9 cellular contexts compared by ENCODE assay signal in the genomic region with DNA sequence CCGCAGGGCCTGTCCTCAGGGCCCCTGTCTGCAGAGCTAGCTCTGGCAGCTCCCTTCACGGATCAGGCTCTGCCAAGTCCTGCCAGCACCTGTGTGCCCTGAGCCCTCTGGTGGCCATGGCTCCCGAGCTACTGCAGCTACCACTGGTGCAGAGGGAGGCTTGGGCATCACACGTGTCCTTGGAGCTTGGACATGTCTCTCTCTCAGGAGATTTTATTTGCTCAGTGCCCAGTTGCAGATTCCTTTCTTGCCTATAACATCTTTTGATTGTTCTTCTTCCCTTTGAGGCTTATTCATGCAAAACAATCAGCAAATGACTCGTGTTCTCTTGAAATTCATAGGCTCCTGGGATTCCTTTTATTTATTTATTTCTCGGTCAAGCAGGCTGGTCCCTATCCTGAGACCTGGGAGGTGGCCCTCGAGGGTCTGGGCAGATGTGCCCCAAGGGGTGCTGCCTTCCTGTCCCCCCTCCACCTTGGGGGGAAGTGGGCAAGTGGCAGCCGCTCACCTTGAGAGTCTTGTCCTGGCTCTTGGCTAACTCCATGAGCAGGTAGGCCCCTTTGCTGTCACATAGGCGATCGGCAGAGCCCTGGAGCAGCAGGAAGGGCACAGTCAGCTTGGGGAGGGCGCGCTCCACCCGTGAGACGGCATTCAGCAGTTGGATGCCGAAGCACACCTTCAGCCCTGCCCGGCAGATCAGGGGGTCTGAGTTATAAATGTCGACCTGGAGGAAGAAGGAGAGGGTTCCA. TPM values are rescaled to one million over a fixed set of nuclear protein-coding genes. Genes with fewer than 3 reads are reported as not detected.
DNase-seq lines count a peak whose midpoint lies in the region; ATAC-seq, FAIRE-seq and TF ChIP-seq lines count a peak whose summit lies in the region.
"Had no signal": no experiment of that assay in that cellular context is flagged by ENCODE, and none has a peak within 500 bp of the region (broad histone marks: within the 10 kb centered on the region; RNA-seq: fewer than 3 reads in every experiment).

No MANE protein-coding gene starts in this region.

- H3K9me3 ChIP-seq in astrocyte (ENCODE audit: insufficient read depth, low read depth, low read length): no peaks in the 10 kb centered on the region

- H3K4me2 ChIP-seq in astrocyte (ENCODE audit: low read length): no peak overlapping the region

- H3K36me3 Mint-ChIP-seq in CD14-positive monocyte: no peaks in the 10 kb centered on the region
- peaks cover 15% of the 10 kb centered on the region; the same call in 1 of the 2 replicates for H3K36me3 Mint-ChIP-seq in HFFc6 (ENCODE audit: low read depth)
- peaks cover 8% of the 10 kb centered on the region for H3K36me3 Mint-ChIP-seq in astrocyte (ENCODE audit: low read depth, unreplicated experiment)

- H3K27ac Mint-ChIP-seq in CD14-positive monocyte (no peak overlapping the region), HFFc6 (no peak overlapping the region), astrocyte (ENCODE audit: unreplicated experiment) (no peak overlapping the region)

- no peaks in the 10 kb centered on the region for H3K27me3 ChIP-seq in astrocyte (ENCODE audit: insufficient read depth, low read length)

- H3K79me2 ChIP-seq in astrocyte (ENCODE audit: insufficient read depth, low read length): no peaks in the 10 kb centered on the region

- H2AFZ ChIP-seq in astrocyte (ENCODE audit: low read depth, low read length): no peak overlapping the region

- H4K20me1 ChIP-seq in astrocyte (ENCODE audit: insufficient read depth, low read length): no peaks in the 10 kb centered on the region

- no peak overlapping the region for H3K27ac ChIP-seq in astrocyte (ENCODE audit: low read depth, low read length)
- H3K27ac ChIP-seq: epithelial cell of prostate had no signal

- H3K27me3 Mint-ChIP-seq in CD14-positive monocyte (ENCODE audit: low read depth in 3 of 3) (peaks cover 0 to 1% (median 1%) of the 10 kb centered on the region in 3 donors), HFFc6 (ENCODE audit: insufficient read depth) (peaks cover 2% of the 10 kb centered on the region), astrocyte (ENCODE audit: low read depth, unreplicated experiment) (no peaks in the 10 kb centered on the region)

- peaks cover 16% of the 10 kb centered on the region for H3K4me1 Mint-ChIP-seq in CD14-positive monocyte
- H3K4me1 Mint-ChIP-seq in HFFc6 (ENCODE audit: low read depth): peaks cover 54% of the 10 kb centered on the region
- peaks cover 21% of the 10 kb centered on the region for H3K4me1 Mint-ChIP-seq in astrocyte (ENCODE audit: low read depth, unreplicated experiment)

- intact Hi-C loops in CD14-positive monocyte (cut with micrococcal nuclease): loop anchor here (5.0 kb wide), 4 partner anchors 43 to 128 kb away; a partner anchor contains a TSS

- no peaks in the 10 kb centered on the region for H3K9me3 Mint-ChIP-seq in CD14-positive monocyte
- no peaks in the 10 kb centered on the region for H3K9me3 Mint-ChIP-seq in HFFc6
- H3K9me3 Mint-ChIP-seq in astrocyte (ENCODE audit: unreplicated experiment): no peaks in the 10 kb centered on the region

- ATAC-seq in GM18867 (IDR thresholded peaks at IDR 0.05; ENCODE audit: unreplicated experiment): no peak
- no peak for ATAC-seq in GM21381 (IDR thresholded peaks at IDR 0.05; ENCODE audit: unreplicated experiment)

- H3K4me3 Mint-ChIP-seq in CD14-positive monocyte: no peak overlapping the region
- no peak overlapping the region for H3K4me3 Mint-ChIP-seq in HFFc6
- no peak overlapping the region for H3K4me3 Mint-ChIP-seq in astrocyte (ENCODE audit: unreplicated experiment)

- no peak overlapping the region for H3K4me3 ChIP-seq in astrocyte (ENCODE audit: insufficient read depth, low read depth, low read length)

- H3K9ac ChIP-seq in astrocyte (ENCODE audit: low read length): no peak overlapping the region

- DNase-seq in CD14-positive monocyte (ENCODE audit: low spot score) (no peak), HFFc6 (peak; percentile 13), OCI-M1 (lab: John Stamatoyannopoulos, UW) (peak; percentile 14), astrocyte (ENCODE audit: low read depth) (no peak), kidney tubule cell (ENCODE audit: low spot score) (peak; percentile 79), AG20443 (ENCODE audit: low spot score) (no peak)

- peaks cover 43% of the 10 kb centered on the region for H3K4me1 ChIP-seq in astrocyte (ENCODE audit: insufficient read depth, low read length)

- H3K36me3 ChIP-seq in astrocyte (ENCODE audit: insufficient read depth, low read length): no peaks in the 10 kb centered on the region

- FAIRE-seq in astrocyte (lab: Jason Lieb, UNC): no peak

- TF ChIP-seq CTCF in CD14-positive monocyte (IDR thresholded peaks at IDR 0.05) (peak; percentile 18), HFFc6 (IDR thresholded peaks at IDR 0.05) (peak; percentile 52; the same call in 1 of the 2 replicates), astrocyte (IDR thresholded peaks at IDR 0.05; ENCODE audit: insufficient read depth, low read depth, low read length) (peak; percentile 20)

RNA-seq across cellular contexts. Expression of a gene that starts 21.9 kb away (rescaled TPM):
- 100 to 1,000 TPM; 107 to 118 TPM for polyA plus RNA-seq in CD14-positive monocyte
- 10 to 100 TPM in 4 of 6 experiments, 1 to 10 TPM in 2; 9.5 to 14.0 (median 11.5) TPM for total RNA-seq in HFFc6 (2021; fragmentation: NEBNext Ultra II Directional; extraction: Animal tissue kit (Norgen Biotek cat#: 25700))
- 11.6 and 11.8 TPM in 2 replicates for total RNA-seq in astrocyte

Comparison
In these comparisons a context has a peak if more than half of its experiments do, and no peak if none do; other contexts are left out.
1. DNase-seq: peak in HFFc6 (single experiment), OCI-M1 (single experiment) and kidney tubule cell (single experiment); none in CD14-positive monocyte (single experiment), astrocyte (single experiment) and AG20443 (single experiment).
2. Peak in every context shown above with its lines, with median percentiles within 50 percentile points of each other: CTCF ChIP-seq.